8 cellular contexts compared by ENCODE assay signal in genomic region chr9:115229496-115229895, GRCh38.
"Had no signal": no experiment of that assay in that cellular context is flagged by ENCODE, and none has a peak within 500 bp of the region (broad histone marks: within the 10 kb centered on the region; RNA-seq: fewer than 3 reads in every experiment).

No MANE protein-coding gene starts in this region.

- H3K4me1 ChIP-seq: tibial artery had no signal

- H3K27me3 ChIP-seq: tibial artery, vagina had no signal

- H3K27ac ChIP-seq: skin epidermis, tibial artery, vagina had no signal

- DNase-seq: activated B cell treated with CpG ODN at 0.5 μM for 24 hours; activated CD4-positive, alpha-beta T cell treated with anti-CD3 and anti-CD28 coated beads, Interleukin-2, amount 10 ng/mL, durations not matched to agents 24 days and 14 days; left cardiac atrium; naive thymus-derived CD4-positive, alpha-beta T cell; tibial artery had no signal

- H3K4me3 ChIP-seq: lung, skin epidermis, tibial artery, vagina had no signal

- H3K9me3 ChIP-seq: tibial artery, vagina had no signal

- H3K36me3 ChIP-seq: tibial artery, vagina had no signal
